In the genomic region with DNA sequence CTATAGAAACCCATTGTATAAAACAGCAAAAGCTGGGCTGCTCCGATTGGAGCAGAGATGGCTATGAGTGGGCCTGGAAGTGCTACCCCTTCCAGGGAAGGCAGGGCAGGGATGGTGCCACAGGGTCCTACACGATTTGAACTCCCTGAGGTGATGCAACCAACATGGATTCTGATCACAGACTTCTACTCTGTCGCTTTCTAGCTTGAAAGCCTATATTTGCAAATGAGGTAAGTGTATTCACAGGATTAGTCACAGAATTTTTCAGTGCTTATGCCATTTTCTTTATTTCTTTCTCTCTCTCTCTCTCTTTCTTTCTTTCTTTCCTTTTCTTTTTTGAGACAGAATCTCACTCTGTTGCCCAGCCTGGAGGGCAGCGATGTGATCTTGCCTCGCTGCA, we compare ENCODE assay signal across 2 cellular contexts.
TF ChIP-seq lines count a peak whose summit lies in the region.

No MANE protein-coding gene starts in this region.

TF ChIP-seq in SK-N-SH, 30 proteins besides CTCF, POLR2A, EP300 and RAD21 (continued from another document):
- TF ChIP-seq, protein P1, sequence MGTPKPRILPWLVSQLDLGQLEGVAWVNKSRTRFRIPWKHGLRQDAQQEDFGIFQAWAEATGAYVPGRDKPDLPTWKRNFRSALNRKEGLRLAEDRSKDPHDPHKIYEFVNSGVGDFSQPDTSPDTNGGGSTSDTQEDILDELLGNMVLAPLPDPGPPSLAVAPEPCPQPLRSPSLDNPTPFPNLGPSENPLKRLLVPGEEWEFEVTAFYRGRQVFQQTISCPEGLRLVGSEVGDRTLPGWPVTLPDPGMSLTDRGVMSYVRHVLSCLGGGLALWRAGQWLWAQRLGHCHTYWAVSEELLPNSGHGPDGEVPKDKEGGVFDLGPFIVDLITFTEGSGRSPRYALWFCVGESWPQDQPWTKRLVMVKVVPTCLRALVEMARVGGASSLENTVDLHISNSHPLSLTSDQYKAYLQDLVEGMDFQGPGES (IDR thresholded peaks at IDR 0.05; ENCODE audit: low read depth, low read length): no peak
- TF ChIP-seq JUND (IDR thresholded peaks at IDR 0.05) (no peak), GABPA (IDR thresholded peaks at IDR 0.05; ENCODE audit: low read depth) (no peak)

TF ChIP-seq in SK-N-SH treated with all-trans-retinoic acid at 6 μM for 48 hours, 23 proteins besides CTCF, POLR2A, EP300 and RAD21 (continued from another document):
- TF ChIP-seq, protein P2, sequence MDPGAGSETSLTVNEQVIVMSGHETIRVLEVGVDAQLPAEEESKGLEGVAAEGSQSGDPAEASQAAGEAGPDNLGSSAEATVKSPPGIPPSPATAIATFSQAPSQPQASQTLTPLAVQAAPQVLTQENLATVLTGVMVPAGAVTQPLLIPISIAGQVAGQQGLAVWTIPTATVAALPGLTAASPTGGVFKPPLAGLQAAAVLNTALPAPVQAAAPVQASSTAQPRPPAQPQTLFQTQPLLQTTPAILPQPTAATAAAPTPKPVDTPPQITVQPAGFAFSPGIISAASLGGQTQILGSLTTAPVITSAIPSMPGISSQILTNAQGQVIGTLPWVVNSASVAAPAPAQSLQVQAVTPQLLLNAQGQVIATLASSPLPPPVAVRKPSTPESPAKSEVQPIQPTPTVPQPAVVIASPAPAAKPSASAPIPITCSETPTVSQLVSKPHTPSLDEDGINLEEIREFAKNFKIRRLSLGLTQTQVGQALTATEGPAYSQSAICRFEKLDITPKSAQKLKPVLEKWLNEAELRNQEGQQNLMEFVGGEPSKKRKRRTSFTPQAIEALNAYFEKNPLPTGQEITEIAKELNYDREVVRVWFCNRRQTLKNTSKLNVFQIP (CRISPR knock-in tag; IDR thresholded peaks at IDR 0.05; ENCODE audit: borderline replicate concordance, low read depth): no peak
- no peak for TF ChIP-seq ZC3H10 (CRISPR knock-in tag; IDR thresholded peaks at IDR 0.05)
